In the genomic region with DNA sequence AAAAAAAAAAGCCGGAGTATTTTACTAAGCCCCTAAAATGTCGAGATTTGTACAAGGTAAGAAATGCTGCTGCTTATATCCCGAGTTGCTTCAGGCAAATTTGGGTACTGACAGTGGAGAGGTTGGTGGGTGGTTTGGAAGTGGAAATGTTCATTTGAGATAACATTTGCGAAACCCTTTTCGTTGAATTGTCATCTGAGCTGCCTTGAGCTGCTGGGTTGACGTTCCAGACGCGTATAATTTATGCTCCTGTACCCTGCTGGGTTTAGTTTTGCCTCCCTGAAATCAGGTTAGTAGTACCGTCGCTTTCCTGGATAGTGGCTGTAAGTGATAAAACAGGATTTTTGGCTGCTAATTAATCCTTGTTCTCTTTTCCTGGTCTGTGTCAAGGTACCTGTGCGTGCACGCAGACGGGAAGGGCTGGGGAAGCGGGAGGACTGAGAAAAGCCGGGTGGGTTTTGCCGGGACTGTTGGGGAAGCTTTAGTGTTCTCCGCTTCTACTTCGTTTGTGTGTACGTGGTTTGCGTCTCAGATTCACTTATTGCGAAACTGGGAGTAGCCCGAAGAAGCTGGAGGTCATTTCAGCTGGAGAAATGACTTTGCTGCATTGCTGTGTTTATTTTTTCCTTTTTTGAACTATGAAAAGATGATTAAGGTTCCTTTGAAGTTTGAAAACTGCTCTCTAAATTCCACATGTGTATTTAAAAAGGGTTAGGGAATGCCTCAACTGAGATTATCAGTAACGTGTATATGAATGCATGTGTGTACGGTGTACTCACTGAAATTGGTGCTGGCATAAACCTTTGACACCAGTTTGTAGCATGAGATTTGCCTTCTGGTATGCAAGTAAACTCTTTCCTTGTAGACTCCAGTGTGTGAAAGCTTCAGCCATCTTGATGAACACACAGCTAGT, we compare ENCODE assay signal across 1 cellular context.
A peak's percentile ranks its signal among the peaks of the same experiment; 100 is the strongest.
TF ChIP-seq lines count a peak whose summit lies in the region.

No MANE protein-coding gene starts in this region.

TF ChIP-seq in HepG2, 621 proteins besides CTCF, POLR2A, EP300 and RAD21 (continued from another document and continues in another):
- TF ChIP-seq CBX1 (IDR thresholded peaks at IDR 0.05; ENCODE audit: low read depth) (no peak), TARDBP (CRISPR knock-in tag; IDR thresholded peaks at IDR 0.05) (peak; percentile 78; the same call in 1 of the 2 replicates), ZNF232 (CRISPR knock-in tag; IDR thresholded peaks at IDR 0.05; ENCODE audit: borderline replicate concordance) (0 out of 2 replicates have a peak, but pooled peaks have one; percentile 33), NR3C1 (CRISPR knock-in tag; IDR thresholded peaks at IDR 0.05) (no peak), NCOA2 (CRISPR knock-in tag; IDR thresholded peaks at IDR 0.05) (peak; percentile 30; the same call in 1 of the 2 replicates), ZNF772 (CRISPR knock-in tag; IDR thresholded peaks at IDR 0.05) (peak; percentile 21; the same call in 1 of the 2 replicates), GFI1 (CRISPR knock-in tag; IDR thresholded peaks at IDR 0.05; ENCODE audit: borderline replicate concordance) (peak; percentile 58; the same call in 1 of the 2 replicates), NFATC3 (CRISPR knock-in tag; IDR thresholded peaks at IDR 0.05) (no peak), MYC (CRISPR knock-in tag; IDR thresholded peaks at IDR 0.05; ENCODE audit: borderline replicate concordance) (no peak), SP5 (CRISPR knock-in tag; IDR thresholded peaks at IDR 0.05; ENCODE audit: borderline replicate concordance, low read depth) (peak; percentile 45), ZNF12 (CRISPR knock-in tag; IDR thresholded peaks at IDR 0.05) (no peak; the same call in 1 of the 2 replicates), ZNF580 (CRISPR knock-in tag; IDR thresholded peaks at IDR 0.05; ENCODE audit: borderline replicate concordance, low read depth) (no peak), CSRNP1 (CRISPR knock-in tag; IDR thresholded peaks at IDR 0.05) (0 out of 2 replicates have a peak, but pooled peaks have one; percentile 6), MNT (IDR thresholded peaks at IDR 0.05) (no peak), RARA (CRISPR knock-in tag; IDR thresholded peaks at IDR 0.05) (peak; percentile 72), MAF1 (CRISPR knock-in tag; IDR thresholded peaks at IDR 0.05; ENCODE audit: borderline replicate concordance) (no peak), ATM (IDR thresholded peaks at IDR 0.05; ENCODE audit: borderline replicate concordance) (no peak), SNAPC2 (CRISPR knock-in tag; IDR thresholded peaks at IDR 0.05) (no peak), FOXC1 (CRISPR knock-in tag; IDR thresholded peaks at IDR 0.05; ENCODE audit: borderline replicate concordance) (peak; percentile 46; the same call in 1 of the 2 replicates), ZBTB8A (CRISPR knock-in tag; IDR thresholded peaks at IDR 0.05; ENCODE audit: borderline replicate concordance, low read depth) (no peak), SAP130 (CRISPR knock-in tag; IDR thresholded peaks at IDR 0.05; ENCODE audit: low read depth) (peak; percentile 95), ZFP62 (CRISPR knock-in tag; IDR thresholded peaks at IDR 0.05) (no peak)
- TF ChIP-seq, protein P1, sequence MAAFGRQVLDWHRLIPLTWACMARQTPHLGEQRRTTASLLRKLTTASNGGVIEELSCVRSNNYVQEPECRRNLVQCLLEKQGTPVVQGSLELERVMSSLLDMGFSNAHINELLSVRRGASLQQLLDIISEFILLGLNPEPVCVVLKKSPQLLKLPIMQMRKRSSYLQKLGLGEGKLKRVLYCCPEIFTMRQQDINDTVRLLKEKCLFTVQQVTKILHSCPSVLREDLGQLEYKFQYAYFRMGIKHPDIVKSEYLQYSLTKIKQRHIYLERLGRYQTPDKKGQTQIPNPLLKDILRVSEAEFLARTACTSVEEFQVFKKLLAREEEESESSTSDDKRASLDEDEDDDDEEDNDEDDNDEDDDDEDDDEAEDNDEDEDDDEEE (CRISPR knock-in tag; IDR thresholded peaks at IDR 0.05), result peak; percentile 82
- TF ChIP-seq, protein P2, sequence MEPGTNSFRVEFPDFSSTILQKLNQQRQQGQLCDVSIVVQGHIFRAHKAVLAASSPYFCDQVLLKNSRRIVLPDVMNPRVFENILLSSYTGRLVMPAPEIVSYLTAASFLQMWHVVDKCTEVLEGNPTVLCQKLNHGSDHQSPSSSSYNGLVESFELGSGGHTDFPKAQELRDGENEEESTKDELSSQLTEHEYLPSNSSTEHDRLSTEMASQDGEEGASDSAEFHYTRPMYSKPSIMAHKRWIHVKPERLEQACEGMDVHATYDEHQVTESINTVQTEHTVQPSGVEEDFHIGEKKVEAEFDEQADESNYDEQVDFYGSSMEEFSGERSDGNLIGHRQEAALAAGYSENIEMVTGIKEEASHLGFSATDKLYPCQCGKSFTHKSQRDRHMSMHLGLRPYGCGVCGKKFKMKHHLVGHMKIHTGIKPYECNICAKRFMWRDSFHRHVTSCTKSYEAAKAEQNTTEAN (CRISPR knock-in tag; conservative IDR thresholded peaks at IDR 0.05), result no peak
- TF ChIP-seq, protein P3, sequence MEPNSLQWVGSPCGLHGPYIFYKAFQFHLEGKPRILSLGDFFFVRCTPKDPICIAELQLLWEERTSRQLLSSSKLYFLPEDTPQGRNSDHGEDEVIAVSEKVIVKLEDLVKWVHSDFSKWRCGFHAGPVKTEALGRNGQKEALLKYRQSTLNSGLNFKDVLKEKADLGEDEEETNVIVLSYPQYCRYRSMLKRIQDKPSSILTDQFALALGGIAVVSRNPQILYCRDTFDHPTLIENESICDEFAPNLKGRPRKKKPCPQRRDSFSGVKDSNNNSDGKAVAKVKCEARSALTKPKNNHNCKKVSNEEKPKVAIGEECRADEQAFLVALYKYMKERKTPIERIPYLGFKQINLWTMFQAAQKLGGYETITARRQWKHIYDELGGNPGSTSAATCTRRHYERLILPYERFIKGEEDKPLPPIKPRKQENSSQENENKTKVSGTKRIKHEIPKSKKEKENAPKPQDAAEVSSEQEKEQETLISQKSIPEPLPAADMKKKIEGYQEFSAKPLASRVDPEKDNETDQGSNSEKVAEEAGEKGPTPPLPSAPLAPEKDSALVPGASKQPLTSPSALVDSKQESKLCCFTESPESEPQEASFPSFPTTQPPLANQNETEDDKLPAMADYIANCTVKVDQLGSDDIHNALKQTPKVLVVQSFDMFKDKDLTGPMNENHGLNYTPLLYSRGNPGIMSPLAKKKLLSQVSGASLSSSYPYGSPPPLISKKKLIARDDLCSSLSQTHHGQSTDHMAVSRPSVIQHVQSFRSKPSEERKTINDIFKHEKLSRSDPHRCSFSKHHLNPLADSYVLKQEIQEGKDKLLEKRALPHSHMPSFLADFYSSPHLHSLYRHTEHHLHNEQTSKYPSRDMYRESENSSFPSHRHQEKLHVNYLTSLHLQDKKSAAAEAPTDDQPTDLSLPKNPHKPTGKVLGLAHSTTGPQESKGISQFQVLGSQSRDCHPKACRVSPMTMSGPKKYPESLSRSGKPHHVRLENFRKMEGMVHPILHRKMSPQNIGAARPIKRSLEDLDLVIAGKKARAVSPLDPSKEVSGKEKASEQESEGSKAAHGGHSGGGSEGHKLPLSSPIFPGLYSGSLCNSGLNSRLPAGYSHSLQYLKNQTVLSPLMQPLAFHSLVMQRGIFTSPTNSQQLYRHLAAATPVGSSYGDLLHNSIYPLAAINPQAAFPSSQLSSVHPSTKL (CRISPR knock-in tag; IDR thresholded peaks at IDR 0.05), result peak; percentile 92
- TF ChIP-seq, protein P4, sequence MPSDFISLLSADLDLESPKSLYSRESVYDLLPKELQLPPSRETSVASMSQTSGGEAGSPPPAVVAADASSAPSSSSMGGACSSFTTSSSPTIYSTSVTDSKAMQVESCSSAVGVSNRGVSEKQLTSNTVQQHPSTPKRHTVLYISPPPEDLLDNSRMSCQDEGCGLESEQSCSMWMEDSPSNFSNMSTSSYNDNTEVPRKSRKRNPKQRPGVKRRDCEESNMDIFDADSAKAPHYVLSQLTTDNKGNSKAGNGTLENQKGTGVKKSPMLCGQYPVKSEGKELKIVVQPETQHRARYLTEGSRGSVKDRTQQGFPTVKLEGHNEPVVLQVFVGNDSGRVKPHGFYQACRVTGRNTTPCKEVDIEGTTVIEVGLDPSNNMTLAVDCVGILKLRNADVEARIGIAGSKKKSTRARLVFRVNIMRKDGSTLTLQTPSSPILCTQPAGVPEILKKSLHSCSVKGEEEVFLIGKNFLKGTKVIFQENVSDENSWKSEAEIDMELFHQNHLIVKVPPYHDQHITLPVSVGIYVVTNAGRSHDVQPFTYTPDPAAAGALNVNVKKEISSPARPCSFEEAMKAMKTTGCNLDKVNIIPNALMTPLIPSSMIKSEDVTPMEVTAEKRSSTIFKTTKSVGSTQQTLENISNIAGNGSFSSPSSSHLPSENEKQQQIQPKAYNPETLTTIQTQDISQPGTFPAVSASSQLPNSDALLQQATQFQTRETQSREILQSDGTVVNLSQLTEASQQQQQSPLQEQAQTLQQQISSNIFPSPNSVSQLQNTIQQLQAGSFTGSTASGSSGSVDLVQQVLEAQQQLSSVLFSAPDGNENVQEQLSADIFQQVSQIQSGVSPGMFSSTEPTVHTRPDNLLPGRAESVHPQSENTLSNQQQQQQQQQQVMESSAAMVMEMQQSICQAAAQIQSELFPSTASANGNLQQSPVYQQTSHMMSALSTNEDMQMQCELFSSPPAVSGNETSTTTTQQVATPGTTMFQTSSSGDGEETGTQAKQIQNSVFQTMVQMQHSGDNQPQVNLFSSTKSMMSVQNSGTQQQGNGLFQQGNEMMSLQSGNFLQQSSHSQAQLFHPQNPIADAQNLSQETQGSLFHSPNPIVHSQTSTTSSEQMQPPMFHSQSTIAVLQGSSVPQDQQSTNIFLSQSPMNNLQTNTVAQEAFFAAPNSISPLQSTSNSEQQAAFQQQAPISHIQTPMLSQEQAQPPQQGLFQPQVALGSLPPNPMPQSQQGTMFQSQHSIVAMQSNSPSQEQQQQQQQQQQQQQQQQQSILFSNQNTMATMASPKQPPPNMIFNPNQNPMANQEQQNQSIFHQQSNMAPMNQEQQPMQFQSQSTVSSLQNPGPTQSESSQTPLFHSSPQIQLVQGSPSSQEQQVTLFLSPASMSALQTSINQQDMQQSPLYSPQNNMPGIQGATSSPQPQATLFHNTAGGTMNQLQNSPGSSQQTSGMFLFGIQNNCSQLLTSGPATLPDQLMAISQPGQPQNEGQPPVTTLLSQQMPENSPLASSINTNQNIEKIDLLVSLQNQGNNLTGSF (CRISPR knock-in tag; IDR thresholded peaks at IDR 0.05), result no peak; the same call in 1 of the 2 replicates
- TF ChIP-seq, protein P5, sequence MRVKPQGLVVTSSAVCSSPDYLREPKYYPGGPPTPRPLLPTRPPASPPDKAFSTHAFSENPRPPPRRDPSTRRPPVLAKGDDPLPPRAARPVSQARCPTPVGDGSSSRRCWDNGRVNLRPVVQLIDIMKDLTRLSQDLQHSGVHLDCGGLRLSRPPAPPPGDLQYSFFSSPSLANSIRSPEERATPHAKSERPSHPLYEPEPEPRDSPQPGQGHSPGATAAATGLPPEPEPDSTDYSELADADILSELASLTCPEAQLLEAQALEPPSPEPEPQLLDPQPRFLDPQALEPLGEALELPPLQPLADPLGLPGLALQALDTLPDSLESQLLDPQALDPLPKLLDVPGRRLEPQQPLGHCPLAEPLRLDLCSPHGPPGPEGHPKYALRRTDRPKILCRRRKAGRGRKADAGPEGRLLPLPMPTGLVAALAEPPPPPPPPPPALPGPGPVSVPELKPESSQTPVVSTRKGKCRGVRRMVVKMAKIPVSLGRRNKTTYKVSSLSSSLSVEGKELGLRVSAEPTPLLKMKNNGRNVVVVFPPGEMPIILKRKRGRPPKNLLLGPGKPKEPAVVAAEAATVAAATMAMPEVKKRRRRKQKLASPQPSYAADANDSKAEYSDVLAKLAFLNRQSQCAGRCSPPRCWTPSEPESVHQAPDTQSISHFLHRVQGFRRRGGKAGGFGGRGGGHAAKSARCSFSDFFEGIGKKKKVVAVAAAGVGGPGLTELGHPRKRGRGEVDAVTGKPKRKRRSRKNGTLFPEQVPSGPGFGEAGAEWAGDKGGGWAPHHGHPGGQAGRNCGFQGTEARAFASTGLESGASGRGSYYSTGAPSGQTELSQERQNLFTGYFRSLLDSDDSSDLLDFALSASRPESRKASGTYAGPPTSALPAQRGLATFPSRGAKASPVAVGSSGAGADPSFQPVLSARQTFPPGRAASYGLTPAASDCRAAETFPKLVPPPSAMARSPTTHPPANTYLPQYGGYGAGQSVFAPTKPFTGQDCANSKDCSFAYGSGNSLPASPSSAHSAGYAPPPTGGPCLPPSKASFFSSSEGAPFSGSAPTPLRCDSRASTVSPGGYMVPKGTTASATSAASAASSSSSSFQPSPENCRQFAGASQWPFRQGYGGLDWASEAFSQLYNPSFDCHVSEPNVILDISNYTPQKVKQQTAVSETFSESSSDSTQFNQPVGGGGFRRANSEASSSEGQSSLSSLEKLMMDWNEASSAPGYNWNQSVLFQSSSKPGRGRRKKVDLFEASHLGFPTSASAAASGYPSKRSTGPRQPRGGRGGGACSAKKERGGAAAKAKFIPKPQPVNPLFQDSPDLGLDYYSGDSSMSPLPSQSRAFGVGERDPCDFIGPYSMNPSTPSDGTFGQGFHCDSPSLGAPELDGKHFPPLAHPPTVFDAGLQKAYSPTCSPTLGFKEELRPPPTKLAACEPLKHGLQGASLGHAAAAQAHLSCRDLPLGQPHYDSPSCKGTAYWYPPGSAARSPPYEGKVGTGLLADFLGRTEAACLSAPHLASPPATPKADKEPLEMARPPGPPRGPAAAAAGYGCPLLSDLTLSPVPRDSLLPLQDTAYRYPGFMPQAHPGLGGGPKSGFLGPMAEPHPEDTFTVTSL (CRISPR knock-in tag; IDR thresholded peaks at IDR 0.05; ENCODE audit: borderline replicate concordance), result peak; percentile 17; the same call in 1 of the 2 replicates
